In the genomic region with DNA sequence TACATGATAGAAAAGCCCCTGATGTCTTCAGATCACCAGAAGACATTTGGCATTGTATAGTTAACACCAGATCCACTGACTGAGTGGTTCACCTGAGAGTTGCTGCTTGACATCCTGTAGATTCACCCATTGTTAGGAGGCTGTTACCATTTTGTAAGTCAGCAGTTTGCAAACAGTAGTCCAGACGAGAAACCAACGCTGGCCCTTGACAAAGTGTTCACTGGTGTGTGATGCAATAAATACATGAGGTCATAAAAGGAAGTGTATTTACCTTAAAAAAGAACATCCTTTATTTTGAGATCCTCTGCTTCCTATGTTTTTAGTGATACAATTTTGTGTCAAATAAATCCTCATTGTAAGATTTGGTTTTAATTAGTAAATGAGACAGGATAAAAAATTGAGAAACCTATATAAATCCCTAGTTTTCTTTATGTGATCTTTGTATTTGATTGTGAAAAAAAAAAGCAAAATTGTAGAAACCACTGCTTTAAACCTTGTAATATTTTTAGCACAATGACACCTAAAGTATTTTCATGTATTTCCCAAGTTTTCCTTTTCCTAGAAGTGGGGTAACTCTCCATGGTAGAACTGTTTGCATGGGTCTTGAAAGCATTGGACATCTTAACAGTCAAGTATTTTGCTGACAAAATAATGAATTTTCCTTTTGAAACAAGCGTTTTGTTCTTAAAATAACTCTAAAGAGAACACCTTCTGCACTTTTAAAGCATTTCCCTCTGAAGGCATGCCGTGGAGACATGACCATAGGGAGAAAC, we compare ENCODE assay signal across 15 cellular contexts.
A peak's percentile ranks its signal among the peaks of the same experiment; 100 is the strongest.
DNase-seq lines count a peak whose midpoint lies in the region; ATAC-seq and TF ChIP-seq lines count a peak whose summit lies in the region.
"Had no signal": no experiment of that assay in that cellular context is flagged by ENCODE, and none has a peak within 500 bp of the region (broad histone marks: within the 10 kb centered on the region; RNA-seq: fewer than 3 reads in every experiment).

No MANE protein-coding gene starts in this region.

- intact Hi-C loops in left lung (cut with DNase I): no loop called here

- H3K4me3 Mint-ChIP-seq in nephron: no peak overlapping the region

- POLR2A ChIA-PET in HEK293 (lab: Yijun Ruan, JAX): no interaction called here

- H3K27me3 ChIP-seq in left lung: no peaks in the 10 kb centered on the region
- H3K27me3 ChIP-seq: suprapubic skin had no signal

- no peak for TF ChIP-seq CTCF in HEK293 (tag by site-specific recombination; IDR thresholded peaks at IDR 0.05)
- TF ChIP-seq CTCF in nephron (IDR thresholded peaks at IDR 0.05; ENCODE audit: unreplicated experiment in 3 of 3): no peak
- no peak for TF ChIP-seq CTCF in left lung (IDR thresholded peaks at IDR 0.05)

- WGBS in adipose tissue, 3 donors: 67 to 77% (median 68%) methylated on average over 4 of the region's 4 CpGs

- H3K36me3 ChIP-seq in HEK293 (ENCODE audit: control insufficient read depth in 2 of 2, insufficient read depth in 1 of 2, low read length in 2 of 2): no peaks in the 10 kb centered on the region
- no peaks in the 10 kb centered on the region for H3K36me3 ChIP-seq in left lung
- H3K36me3 ChIP-seq: suprapubic skin had no signal

- no peak for ATAC-seq in left lung
- ATAC-seq: Panc1, right cardiac atrium had no signal

- CTCF ChIA-PET in HEK293 (lab: Yijun Ruan, JAX): interaction anchor here (0.6 to 0.8 kb wide), 2 partner anchors 81 to 201 kb away, joined by 3 to 4 read pairs; no protein-coding TSS in a partner anchor

- peaks cover 2% of the 10 kb centered on the region for H3K36me3 Mint-ChIP-seq in nephron (ENCODE audit: low read depth)

- peak overlapping the region; percentile 6 to 84 (median 22) for H3K27ac Mint-ChIP-seq in nephron

- H3K4me1 Mint-ChIP-seq in nephron: peaks cover 51% of the 10 kb centered on the region

- H3K9me3 ChIP-seq in HEK293 (ENCODE audit: control insufficient read depth, insufficient read depth, low read depth, low read length): no peaks in the 10 kb centered on the region
- no peaks in the 10 kb centered on the region for H3K9me3 ChIP-seq in left lung
- H3K9me3 ChIP-seq: suprapubic skin had no signal

- peaks cover 16% of the 10 kb centered on the region for H3K4me1 ChIP-seq in HEK293 (ENCODE audit: control insufficient read depth, insufficient read depth, low read length)
- peaks cover 0 to 43% of the 10 kb centered on the region in 2 donors for H3K4me1 ChIP-seq in left lung

- peak; percentile 24 for DNase-seq in NCI-H146 treated with DMSO at 0.1 percent for 48 hours (lab: John Stamatoyannopoulos, UW; ENCODE audit: unreplicated experiment)
- DNase-seq in superior temporal gyrus (ENCODE audit: extremely low spot score): no peak
- DNase-seq in NCI-H510A treated with DMSO at 0.1 percent for 48 hours (lab: John Stamatoyannopoulos, UW): no peak
- no peak for DNase-seq in left lung
- DNase-seq: activated naive CD4-positive, alpha-beta T cell; NCI-H1092 treated with DMSO at 0.1 percent for 48 hours; right cardiac atrium; stimulated activated CD4-positive, alpha-beta T cell treated with anti-CD3 and anti-CD28 coated beads, Interleukin-1b, Interleukin-23, amount 100 ng/mL, for 48 hours; SW 1271 had no signal

- H3K9me3 Mint-ChIP-seq in nephron: peaks cover 4% of the 10 kb centered on the region

- no peaks in the 10 kb centered on the region for H3K27me3 Mint-ChIP-seq in nephron (ENCODE audit: low read depth)

- H3K4me3 ChIP-seq in HEK293 (ENCODE audit: low read depth, low read length) (no peak overlapping the region), left lung (no peak overlapping the region)
- H3K4me3 ChIP-seq: coronary artery, suprapubic skin had no signal

- H3K27ac ChIP-seq in HEK293 (ENCODE audit: extremely low read depth, low read depth, low read length) (no peak overlapping the region), adipose tissue (ENCODE audit: low read depth, low read length) (peak overlapping the region; percentile 10), left lung (peak overlapping the region in 1 of 2 donors; percentile 64)
- H3K27ac ChIP-seq: coronary artery, suprapubic skin had no signal

TF ChIP-seq in HEK293, 187 proteins besides CTCF, POLR2A, EP300 and RAD21:
- no peak for TF ChIP-seq ZNF140 (tag by site-specific recombination; IDR thresholded peaks at IDR 0.05)
- TF ChIP-seq ZNF629 (tag by site-specific recombination; IDR thresholded peaks at IDR 0.05): 0 out of 2 replicates have a peak, but pooled peaks have one; percentile 28
- TF ChIP-seq ZNF747 (tag by site-specific recombination; IDR thresholded peaks at IDR 0.05): no peak
- TF ChIP-seq, protein P1, sequence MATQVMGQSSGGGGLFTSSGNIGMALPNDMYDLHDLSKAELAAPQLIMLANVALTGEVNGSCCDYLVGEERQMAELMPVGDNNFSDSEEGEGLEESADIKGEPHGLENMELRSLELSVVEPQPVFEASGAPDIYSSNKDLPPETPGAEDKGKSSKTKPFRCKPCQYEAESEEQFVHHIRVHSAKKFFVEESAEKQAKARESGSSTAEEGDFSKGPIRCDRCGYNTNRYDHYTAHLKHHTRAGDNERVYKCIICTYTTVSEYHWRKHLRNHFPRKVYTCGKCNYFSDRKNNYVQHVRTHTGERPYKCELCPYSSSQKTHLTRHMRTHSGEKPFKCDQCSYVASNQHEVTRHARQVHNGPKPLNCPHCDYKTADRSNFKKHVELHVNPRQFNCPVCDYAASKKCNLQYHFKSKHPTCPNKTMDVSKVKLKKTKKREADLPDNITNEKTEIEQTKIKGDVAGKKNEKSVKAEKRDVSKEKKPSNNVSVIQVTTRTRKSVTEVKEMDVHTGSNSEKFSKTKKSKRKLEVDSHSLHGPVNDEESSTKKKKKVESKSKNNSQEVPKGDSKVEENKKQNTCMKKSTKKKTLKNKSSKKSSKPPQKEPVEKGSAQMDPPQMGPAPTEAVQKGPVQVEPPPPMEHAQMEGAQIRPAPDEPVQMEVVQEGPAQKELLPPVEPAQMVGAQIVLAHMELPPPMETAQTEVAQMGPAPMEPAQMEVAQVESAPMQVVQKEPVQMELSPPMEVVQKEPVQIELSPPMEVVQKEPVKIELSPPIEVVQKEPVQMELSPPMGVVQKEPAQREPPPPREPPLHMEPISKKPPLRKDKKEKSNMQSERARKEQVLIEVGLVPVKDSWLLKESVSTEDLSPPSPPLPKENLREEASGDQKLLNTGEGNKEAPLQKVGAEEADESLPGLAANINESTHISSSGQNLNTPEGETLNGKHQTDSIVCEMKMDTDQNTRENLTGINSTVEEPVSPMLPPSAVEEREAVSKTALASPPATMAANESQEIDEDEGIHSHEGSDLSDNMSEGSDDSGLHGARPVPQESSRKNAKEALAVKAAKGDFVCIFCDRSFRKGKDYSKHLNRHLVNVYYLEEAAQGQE (tag by site-specific recombination; IDR thresholded peaks at IDR 0.05): peak; percentile 77
